ENCODE assay signal across 15 cellular contexts in genomic region chr1:21815724-21816311, GRCh38. TPM values are rescaled to one million over a fixed set of nuclear protein-coding genes. Genes with fewer than 3 reads are reported as not detected.
DNase-seq lines count a peak whose midpoint lies in the region; ATAC-seq and TF ChIP-seq lines count a peak whose summit lies in the region.
"Had no signal": no experiment of that assay in that cellular context is flagged by ENCODE, and none has a peak within 500 bp of the region (broad histone marks: within the 10 kb centered on the region; RNA-seq: fewer than 3 reads in every experiment).

No MANE protein-coding gene starts in this region.

- H3K27ac Mint-ChIP-seq in neural crest cell (ENCODE audit: unreplicated experiment): peak overlapping the region; percentile 75
- no peak overlapping the region for H3K27ac Mint-ChIP-seq in CD4-positive, alpha-beta T cell
- H3K27ac Mint-ChIP-seq: CD4-positive, CD25-positive, alpha-beta regulatory T cell; mesothelial cell of epicardium; T-helper 1 cell treated with Interleukin-12 subunit alpha and Interleukin-12 subunit beta and Interleukin-4 antibody, amounts not matched to agents 30 μg/mL and 1 μg/mL, for 36 hours had no signal

- intact Hi-C loops in CD4-positive, alpha-beta T cell (cut with DNase I, micrococcal nuclease): no loop called here

- DNase-seq in Daoy (ENCODE audit: low read depth): peak; percentile 3
- DNase-seq in Karpas-422: peak; percentile 37
- peak; percentile 8 for DNase-seq in epidermal melanocyte (ENCODE audit: insufficient read length, low spot score)
- peak; percentile 22 for DNase-seq in neural crest cell (ENCODE audit: low read depth, low spot score)
- no peak for DNase-seq in DMS153 (lab: John Stamatoyannopoulos, UW)
- no peak for DNase-seq in amniotic stem cell (lab: John Stamatoyannopoulos, UW)
- DNase-seq in CD4-positive, alpha-beta T cell: no peak
- no peak for DNase-seq in NCI-H2107 (lab: John Stamatoyannopoulos, UW)
- DNase-seq: body of pancreas; CD4-positive, CD25-positive, alpha-beta regulatory T cell; NCI-H2081 treated with DMSO at 0.1 percent for 48 hours had no signal

- no peak overlapping the region for H3K4me3 ChIP-seq in Karpas-422 (ENCODE audit: low read length)
- H3K4me3 ChIP-seq: body of pancreas, hepatocyte had no signal

- H3K27me3 Mint-ChIP-seq in neural crest cell (ENCODE audit: low read depth): peaks cover 5% of the 10 kb centered on the region
- peaks cover 32% of the 10 kb centered on the region for H3K27me3 Mint-ChIP-seq in CD4-positive, alpha-beta T cell

- no peak for TF ChIP-seq CTCF in neural crest cell (conservative IDR thresholded peaks at IDR 0.05)
- TF ChIP-seq CTCF in CD4-positive, alpha-beta T cell (IDR thresholded peaks at IDR 0.05): no peak

- no peaks in the 10 kb centered on the region for H3K9me3 Mint-ChIP-seq in neural crest cell
- no peaks in the 10 kb centered on the region for H3K9me3 Mint-ChIP-seq in CD4-positive, alpha-beta T cell
- H3K9me3 Mint-ChIP-seq: mesothelial cell of epicardium; T-helper 1 cell treated with Interleukin-12 subunit alpha and Interleukin-12 subunit beta and Interleukin-4 antibody, amounts not matched to agents 30 μg/mL and 1 μg/mL, for 36 hours had no signal

- H3K4me3 Mint-ChIP-seq in neural crest cell: peak overlapping the region; percentile 38
- H3K4me3 Mint-ChIP-seq in CD4-positive, alpha-beta T cell: no peak overlapping the region

- no peak overlapping the region for H2AFZ ChIP-seq in Karpas-422 (ENCODE audit: low read length)
- H2AFZ ChIP-seq: hepatocyte had no signal

- CTCF ChIA-PET in CD4-positive, alpha-beta T cell (lab: Charles Lee): no interaction called here

- H3K36me3 Mint-ChIP-seq in neural crest cell (ENCODE audit: low read depth): no peaks in the 10 kb centered on the region
- H3K36me3 Mint-ChIP-seq in CD4-positive, alpha-beta T cell (ENCODE audit: low read depth): no peaks in the 10 kb centered on the region
- H3K36me3 Mint-ChIP-seq: CD4-positive, CD25-positive, alpha-beta regulatory T cell had no signal

- no peak overlapping the region for H3K9ac ChIP-seq in Karpas-422 (ENCODE audit: low read length)

- no peaks in the 10 kb centered on the region for H3K9me3 ChIP-seq in Karpas-422 (ENCODE audit: low read length)
- no peaks in the 10 kb centered on the region for H3K9me3 ChIP-seq in CD4-positive, alpha-beta T cell (ENCODE audit: control insufficient read depth, low read length)
- H3K9me3 ChIP-seq: body of pancreas had no signal

- no peaks in the 10 kb centered on the region for H3K9me2 ChIP-seq in Karpas-422 (replicated peaks; ENCODE audit: insufficient read depth, low read length)

- no peak overlapping the region for H3K27ac ChIP-seq in Karpas-422 (ENCODE audit: low read length)
- H3K27ac ChIP-seq in CD4-positive, alpha-beta T cell (ENCODE audit: low read depth, low read length): no peak overlapping the region
- H3K27ac ChIP-seq: body of pancreas, hepatocyte had no signal

- no peak for ATAC-seq in CD4-positive, alpha-beta T cell (ENCODE audit: poor library complexity)
- ATAC-seq: body of pancreas had no signal

- no peaks in the 10 kb centered on the region for H3K27me3 ChIP-seq in Karpas-422 (ENCODE audit: low read length)
- peaks cover 11% of the 10 kb centered on the region for H3K27me3 ChIP-seq in CD4-positive, alpha-beta T cell (ENCODE audit: control insufficient read depth, insufficient read depth, low read length)
- H3K27me3 ChIP-seq: body of pancreas, hepatocyte had no signal

- no peaks in the 10 kb centered on the region for H3K4me1 ChIP-seq in Karpas-422 (ENCODE audit: low read length)

- H3K36me3 ChIP-seq in Karpas-422 (ENCODE audit: insufficient read depth, low read length): no peaks in the 10 kb centered on the region

- H4K20me1 ChIP-seq in Karpas-422 (ENCODE audit: insufficient read depth, low read depth, low read length): no peaks in the 10 kb centered on the region

- H3K4me1 Mint-ChIP-seq in neural crest cell: peaks cover 29% of the 10 kb centered on the region
- H3K4me1 Mint-ChIP-seq in CD4-positive, alpha-beta T cell (ENCODE audit: low read depth): peaks cover 11% of the 10 kb centered on the region
- H3K4me1 Mint-ChIP-seq: mesothelial cell of epicardium had no signal

- POLR2A ChIA-PET in CD4-positive, alpha-beta T cell (lab: Charles Lee): no interaction called here

- no peak overlapping the region for H3K4me2 ChIP-seq in Karpas-422 (ENCODE audit: low read depth, low read length, poor library complexity, severe bottlenecking)
- H3K4me2 ChIP-seq: hepatocyte had no signal

- no peaks in the 10 kb centered on the region for H3K79me2 ChIP-seq in Karpas-422 (ENCODE audit: low read length)
- H3K79me2 ChIP-seq: hepatocyte had no signal

RNA-seq across cellular contexts. Expression of gene LDLRAD2, which starts 3.8 kb away (rescaled TPM):
- not detected in 2 replicates for total RNA-seq in Daoy (2014; rRNA removed; shearing (Covaris generic))
- total RNA-seq in Karpas-422 (2014; rRNA removed; shearing (Covaris generic); ENCODE audit: low replicate concordance): not detected in 2 replicates
- 0.40 and 0.55 TPM in 2 replicates for total RNA-seq in neural crest cell
- not detected for total RNA-seq in CD4-positive, alpha-beta T cell
- total RNA-seq: renal cortical epithelial cell had no signal

RNA-seq across cellular contexts. Expression of gene USP48, which starts 32.9 kb away (rescaled TPM):
- 28.6 and 29.2 TPM in 2 replicates for total RNA-seq in Daoy (2014; rRNA removed; shearing (Covaris generic))
- total RNA-seq in Karpas-422 (2014; rRNA removed; shearing (Covaris generic); ENCODE audit: low replicate concordance): 26.3 and 35.1 TPM in 2 replicates
- total RNA-seq in neural crest cell: 61.8 and 66.0 TPM in 2 replicates
- 10 to 100 TPM; 73.3 to 76.0 TPM for total RNA-seq in CD4-positive, alpha-beta T cell

Comparison
In these comparisons a context has a peak if more than half of its experiments do, and no peak if none do; other contexts are left out.
1. DNase-seq: peak in Daoy (single experiment), Karpas-422 (single experiment), epidermal melanocyte (single experiment) and neural crest cell (single experiment); none in DMS153 (single experiment), amniotic stem cell (single experiment), CD4-positive, alpha-beta T cell (0 of 10) and NCI-H2107 (single experiment).